ENCODE assay signal across 24 cellular contexts in genomic region chr6:101537917-101538316, GRCh38.
DNase-seq lines count a peak whose midpoint lies in the region; ATAC-seq and TF ChIP-seq lines count a peak whose summit lies in the region.
"Had no signal": no experiment of that assay in that cellular context is flagged by ENCODE, and none has a peak within 500 bp of the region (broad histone marks: within the 10 kb centered on the region; RNA-seq: fewer than 3 reads in every experiment).

No MANE protein-coding gene starts in this region.

- no peak for TF ChIP-seq POLR2A in breast epithelium (IDR thresholded peaks at IDR 0.05)

- BruUV-seq in PC-9 (replicated peaks; lab: Mats Ljungman, UMichigan) = no TSS peak

- H3K27ac ChIP-seq in breast epithelium (no peak overlapping the region), lower lobe of right lung (no peak overlapping the region), PC-9 (no peak overlapping the region)
- H3K27ac ChIP-seq: C4-2B, parathyroid adenoma, right atrium auricular region had no signal

- CTCF ChIA-PET in PC-9 (lab: Charles Lee) = no interaction called here

- H3K4me3 ChIP-seq in fibroblast of the aortic adventitia (ENCODE audit: low read depth, low read length) = no peak overlapping the region
- no peak overlapping the region for H3K4me3 ChIP-seq in breast epithelium
- no peak overlapping the region for H3K4me3 ChIP-seq in lower lobe of right lung
- no peak overlapping the region for H3K4me3 ChIP-seq in PC-9
- H3K4me3 ChIP-seq: HAP-1, right atrium auricular region had no signal

- H4K20me1 ChIP-seq in PC-9 (ENCODE audit: insufficient read depth) = no peaks in the 10 kb centered on the region

- H3K9me2 ChIP-seq in PC-9 (ENCODE audit: insufficient read depth) = no peaks in the 10 kb centered on the region

- POLR2A ChIA-PET in PC-9 (lab: Charles Lee; ENCODE audit: unreplicated experiment) = no interaction called here

- H3K36me3 ChIP-seq in breast epithelium (no peaks in the 10 kb centered on the region), lower lobe of right lung (no peaks in the 10 kb centered on the region), PC-9 (ENCODE audit: low read depth) (no peaks in the 10 kb centered on the region)
- H3K36me3 ChIP-seq: HAP-1, right atrium auricular region had no signal

- peak; percentile 43 for ATAC-seq in GM18870 (IDR thresholded peaks at IDR 0.05; ENCODE audit: unreplicated experiment)
- peak; percentile 76 for ATAC-seq in HG03342 (IDR thresholded peaks at IDR 0.05; ENCODE audit: unreplicated experiment)
- ATAC-seq in lower lobe of right lung = no peak
- ATAC-seq: activated naive CD8-positive, alpha-beta T cell treated with anti-CD3 and anti-CD28 coated beads, Interleukin-2, amount 50 U/mL, for 24 hours had no signal

- H3K4me2 ChIP-seq in PC-9 = no peak overlapping the region

- H2AFZ ChIP-seq in PC-9 = no peak overlapping the region
- H2AFZ ChIP-seq: parathyroid adenoma had no signal

- H3F3A ChIP-seq in PC-9 (ENCODE audit: insufficient read depth, low read depth) = no peaks in the 10 kb centered on the region; the same call in 1 of the 2 replicates

- intact Hi-C loops in breast epithelium (cut with DNase I; ENCODE audit: low total_unique reads) = no loop called here
- intact Hi-C loops in lower lobe of right lung (cut with DNase I) = no loop called here
- intact Hi-C loops in PC-9 (cut with micrococcal nuclease; ENCODE audit: unreplicated experiment) = no loop called here

- no peaks in the 10 kb centered on the region for H3K9me3 ChIP-seq in breast epithelium
- H3K9me3 ChIP-seq in lower lobe of right lung = no peaks in the 10 kb centered on the region
- no peaks in the 10 kb centered on the region for H3K9me3 ChIP-seq in PC-9 (ENCODE audit: insufficient read depth, low read depth)
- H3K9me3 ChIP-seq: HAP-1, right atrium auricular region had no signal

- H3K4me1 ChIP-seq in breast epithelium (no peaks in the 10 kb centered on the region), lower lobe of right lung (no peaks in the 10 kb centered on the region), PC-9 (replicated peaks; ENCODE audit: insufficient read depth) (no peaks in the 10 kb centered on the region)
- H3K4me1 ChIP-seq: parathyroid adenoma, right atrium auricular region had no signal

- DNase-seq in SK-N-DZ (ENCODE audit: low spot score) = peak; percentile 37
- DNase-seq in fibroblast of the aortic adventitia (ENCODE audit: low read depth) = peak; percentile 30
- no peak for DNase-seq in breast epithelium (ENCODE audit: low spot score in 2 of 2)
- no peak for DNase-seq in lower lobe of right lung
- DNase-seq in PC-9 = no peak
- DNase-seq: activated CD4-positive, alpha-beta T cell treated with anti-CD3 and anti-CD28 coated beads, Interleukin-2, amount 10 ng/mL, durations not matched to agents 7 days and 5 days; activated gamma-delta T cell treated with Interleukin-2 at 50 U/mL for 16 hours; activated naive CD8-positive, alpha-beta T cell treated with anti-CD3 and anti-CD28 coated beads, Interleukin-2, amount 50 U/mL, for 24 hours; activated T-cell treated with anti-CD3 and anti-CD28 coated beads, Interleukin-2, amount 50 U/mL, for 24 hours; Karpas-422; mammary epithelial cell; NCI-H1105; NCI-H187 treated with DMSO at 0.1 percent for 48 hours; NCI-H345; NCI-H82; stimulated activated CD4-positive, alpha-beta T cell treated with anti-CD3 and anti-CD28 coated beads, Interleukin-2, amount 100 ng/mL, for 24 hours; T-helper 9 cell; trophoblast cell had no signal

- H3K27me3 ChIP-seq in breast epithelium (no peaks in the 10 kb centered on the region), lower lobe of right lung (ENCODE audit: low read depth) (no peaks in the 10 kb centered on the region), PC-9 (ENCODE audit: insufficient read depth, low read depth) (no peaks in the 10 kb centered on the region)
- H3K27me3 ChIP-seq: right atrium auricular region had no signal

- no peaks in the 10 kb centered on the region for H3K79me2 ChIP-seq in PC-9 (ENCODE audit: low read depth)
- H3K79me2 ChIP-seq: parathyroid adenoma had no signal

- TF ChIP-seq CTCF in fibroblast of the aortic adventitia (IDR thresholded peaks at IDR 0.05; ENCODE audit: insufficient read depth, low read length) = no peak
- no peak for TF ChIP-seq CTCF in breast epithelium (IDR thresholded peaks at IDR 0.05)
- no peak for TF ChIP-seq CTCF in lower lobe of right lung (IDR thresholded peaks at IDR 0.05)
- no peak for TF ChIP-seq CTCF in PC-9 (conservative IDR thresholded peaks at IDR 0.05)

Comparison
In these comparisons a context has a peak if more than half of its experiments do, and no peak if none do; other contexts are left out.
1. ATAC-seq: peak in GM18870 (single experiment) and HG03342 (single experiment); none in lower lobe of right lung (0 of 2).
2. DNase-seq: peak in SK-N-DZ (single experiment) and fibroblast of the aortic adventitia (single experiment); none in breast epithelium (0 of 2), lower lobe of right lung (single experiment) and PC-9 (0 of 2).